In genomic region chr2:8678731-8679566, GRCh38 we compare ENCODE assay signal across 8 cellular contexts. TPM values are rescaled to one million over a fixed set of nuclear protein-coding genes. Genes with fewer than 3 reads are reported as not detected.
DNase-seq lines count a peak whose midpoint lies in the region; ATAC-seq and TF ChIP-seq lines count a peak whose summit lies in the region.

No MANE protein-coding gene starts in this region.

- peak overlapping the region; percentile 99 for H3K4me3 Mint-ChIP-seq in activated T-cell treated with anti-CD3 and anti-CD28 coated beads, Interleukin-2, amount 50 U/mL, for 72 hours
- H3K4me3 Mint-ChIP-seq in stimulated activated effector memory CD8-positive, alpha-beta T cell treated with anti-CD3 and anti-CD28 coated beads, Interleukin-12 subunit alpha, Interleukin-12 subunit beta, amount 100 ng/mL, for 72 hours, result peak overlapping the region; percentile 99

- TF ChIP-seq POLR2A in esophagus squamous epithelium (IDR thresholded peaks at IDR 0.05), result peak in 2 of 4 donors; percentile 39 to 46

- peak in 1 of 6 experiments; percentile 6 for TF ChIP-seq CTCF in esophagus squamous epithelium (IDR thresholded peaks at IDR 0.05)

- H3K27ac ChIP-seq in esophagus squamous epithelium, result peak overlapping the region; percentile 87 to 96 (median 92)

- H3K27me3 Mint-ChIP-seq in activated T-cell treated with anti-CD3 and anti-CD28 coated beads, Interleukin-2, amount 50 U/mL, for 72 hours (ENCODE audit: low read depth), result peaks cover 33% of the 10 kb centered on the region

- H3K9me3 Mint-ChIP-seq in activated T-cell treated with anti-CD3 and anti-CD28 coated beads, Interleukin-2, amount 50 U/mL, for 72 hours, result peaks cover 7% of the 10 kb centered on the region in 2 donors
- H3K9me3 Mint-ChIP-seq in stimulated activated effector memory CD8-positive, alpha-beta T cell treated with anti-CD3 and anti-CD28 coated beads, Interleukin-12 subunit alpha, Interleukin-12 subunit beta, amount 100 ng/mL, for 72 hours, result peaks cover 8% of the 10 kb centered on the region

- peaks cover 29 to 34% of the 10 kb centered on the region in 2 donors for H3K36me3 Mint-ChIP-seq in activated T-cell treated with anti-CD3 and anti-CD28 coated beads, Interleukin-2, amount 50 U/mL, for 72 hours (ENCODE audit: insufficient read depth in 2 of 2)
- H3K36me3 Mint-ChIP-seq in stimulated activated effector memory CD8-positive, alpha-beta T cell treated with anti-CD3 and anti-CD28 coated beads, Interleukin-12 subunit alpha, Interleukin-12 subunit beta, amount 100 ng/mL, for 72 hours, result peaks cover 52% of the 10 kb centered on the region

- H3K27ac Mint-ChIP-seq in activated T-cell treated with anti-CD3 and anti-CD28 coated beads, Interleukin-2, amount 50 U/mL, for 72 hours, result peak overlapping the region; percentile 92
- H3K27ac Mint-ChIP-seq in stimulated activated effector memory CD8-positive, alpha-beta T cell treated with anti-CD3 and anti-CD28 coated beads, Interleukin-12 subunit alpha, Interleukin-12 subunit beta, amount 100 ng/mL, for 72 hours, result peak overlapping the region; percentile 95

- peaks cover 0 to 13% (median 5%) of the 10 kb centered on the region in 3 donors for H3K9me3 ChIP-seq in esophagus squamous epithelium

- peak; percentile 59 for ATAC-seq in GM21737 (IDR thresholded peaks at IDR 0.05; ENCODE audit: unreplicated experiment)
- ATAC-seq in activated T-cell treated with anti-CD3 and anti-CD28 coated beads, Interleukin-2, amount 50 U/mL, for 72 hours (replicated peaks in 1 of 2), result peak; percentile 59 to 63
- peak; percentile 79 for ATAC-seq in stimulated activated effector memory CD8-positive, alpha-beta T cell treated with anti-CD3 and anti-CD28 coated beads, Interleukin-12 subunit alpha, Interleukin-12 subunit beta, amount 100 ng/mL, for 72 hours

- peak; percentile 82 for DNase-seq in DMS114 treated with DMSO at 0.1 percent for 48 hours (lab: John Stamatoyannopoulos, UW; ENCODE audit: unreplicated experiment)
- peak; percentile 22 for DNase-seq in KG1 (lab: John Stamatoyannopoulos, UW)
- peak; percentile 90 to 92 for DNase-seq in activated T-cell treated with anti-CD3 and anti-CD28 coated beads, Interleukin-2, amount 50 U/mL, for 72 hours
- no peak for DNase-seq in esophagus squamous epithelium (lab: John Stamatoyannopoulos, UW)
- peak; percentile 88 for DNase-seq in myocyte (ENCODE audit: low read depth)
- peak; percentile 79 to 89 for DNase-seq in stimulated activated effector memory CD8-positive, alpha-beta T cell treated with anti-CD3 and anti-CD28 coated beads, Interleukin-12 subunit alpha, Interleukin-12 subunit beta, amount 100 ng/mL, for 72 hours (ENCODE audit: low spot score in 2 of 2)

- intact Hi-C loops in esophagus squamous epithelium (cut with DNase I), result no loop called here

- H3K36me3 ChIP-seq in esophagus squamous epithelium, result no peaks in the 10 kb centered on the region

- peaks cover 51% of the 10 kb centered on the region for H3K4me1 Mint-ChIP-seq in activated T-cell treated with anti-CD3 and anti-CD28 coated beads, Interleukin-2, amount 50 U/mL, for 72 hours (ENCODE audit: low read depth)
- H3K4me1 Mint-ChIP-seq in stimulated activated effector memory CD8-positive, alpha-beta T cell treated with anti-CD3 and anti-CD28 coated beads, Interleukin-12 subunit alpha, Interleukin-12 subunit beta, amount 100 ng/mL, for 72 hours, result peaks cover 49% of the 10 kb centered on the region

- peaks cover 0 to 41% (median 0%) of the 10 kb centered on the region in 4 donors for H3K27me3 ChIP-seq in esophagus squamous epithelium

- 0 to 3% methylated on average over 1 to 5 of the region's 91 CpGs for whole genome bisulfite sequencing in esophagus squamous epithelium, 2 donors

- peak overlapping the region; percentile 43 to 81 (median 76) for H3K4me3 ChIP-seq in esophagus squamous epithelium

- peaks cover 21 to 72% (median 23%) of the 10 kb centered on the region in 3 donors for H3K4me1 ChIP-seq in esophagus squamous epithelium

TF ChIP-seq in PFSK-1, 5 proteins besides CTCF, POLR2A, EP300 and RAD21:
- TF ChIP-seq SIN3A (IDR thresholded peaks at IDR 0.05; ENCODE audit: borderline replicate concordance, insufficient read depth, low read length) (peak; percentile 64; the same call in 1 of the 2 replicates), REST (IDR thresholded peaks at IDR 0.05; ENCODE audit: insufficient read depth in 1 of 2, low read depth in 2 of 2, low read length in 2 of 2) (no peak), TAF1 (IDR thresholded peaks at IDR 0.05; ENCODE audit: borderline replicate concordance, insufficient read depth, low read length) (peak; percentile 15; the same call in 1 of the 2 replicates), FOXP2 (optimal IDR thresholded peaks at IDR 0.05; ENCODE audit: borderline replicate concordance, extremely low read depth, extremely low read length, insufficient read depth) (peak; percentile 94), POLR2AphosphoS5 (IDR thresholded peaks at IDR 0.05; ENCODE audit: low read depth, low read length) (no peak)

RNA-seq across cellular contexts. Expression of gene ID2, which starts 2.9 kb away (rescaled TPM):
- 13.6 TPM for polyA plus RNA-seq in PFSK-1 (2012; ENCODE audit: insufficient read length, low read depth)
- 100 to 1,000 TPM; 223 to 250 TPM for total RNA-seq in activated T-cell treated with anti-CD3 and anti-CD28 coated beads, Interleukin-2, amount 50 U/mL, for 72 hours
- total RNA-seq in esophagus squamous epithelium (10 to 100 TPM; 16.1 to 82.0 (median 34.2) TPM), myocyte (15.9 and 34.0 TPM in 2 replicates)
- 33.0 TPM for polyA plus RNA-seq in myocyte (2012)
